ENCODE assay signal across 21 cellular contexts in the genomic region with DNA sequence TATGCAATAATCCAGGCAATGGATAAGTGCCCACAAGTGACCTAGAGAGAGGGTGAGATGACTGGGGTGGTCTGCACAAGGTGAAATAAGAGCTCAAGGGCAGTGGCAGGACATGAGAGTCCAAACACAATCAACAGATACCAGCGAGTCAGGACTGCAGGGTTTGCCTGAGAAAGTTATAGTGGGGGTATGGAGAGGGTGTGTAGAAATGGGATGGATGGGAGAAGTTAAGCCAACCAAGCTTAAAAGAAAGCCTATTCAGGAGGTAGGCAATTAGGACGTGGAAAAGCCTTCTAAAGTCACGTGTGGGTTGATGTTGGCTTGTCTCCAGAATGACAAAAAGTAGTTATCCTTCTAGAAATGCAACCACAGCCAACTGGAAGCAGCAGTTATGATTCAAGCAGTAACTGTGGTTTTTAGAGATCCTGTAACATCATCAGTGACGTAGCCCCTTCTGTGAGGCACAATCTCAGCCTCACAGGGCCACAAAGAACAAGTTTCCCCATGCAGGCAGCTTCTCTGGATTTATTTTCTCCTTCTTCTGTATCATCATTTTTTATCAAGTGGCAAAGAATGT. TPM values are rescaled to one million over a fixed set of nuclear protein-coding genes. Genes with fewer than 3 reads are reported as not detected.
A peak's percentile ranks its signal among the peaks of the same experiment; 100 is the strongest.
DNase-seq lines count a peak whose midpoint lies in the region; ATAC-seq, FAIRE-seq and TF ChIP-seq lines count a peak whose summit lies in the region.
"Had no signal": no experiment of that assay in that cellular context is flagged by ENCODE, and none has a peak within 500 bp of the region (broad histone marks: within the 10 kb centered on the region; RNA-seq: fewer than 3 reads in every experiment).

No MANE protein-coding gene starts in this region.

- H3K9me3 ChIP-seq in HepG2 (ENCODE audit: low read length), result no peaks in the 10 kb centered on the region; the same call in 1 of the 2 replicates
- H3K9me3 ChIP-seq in right lobe of liver, result no peaks in the 10 kb centered on the region
- H3K9me3 ChIP-seq in fibroblast of lung (ENCODE audit: control insufficient read depth, insufficient read depth, low read depth, low read length), result no peaks in the 10 kb centered on the region
- H3K9me3 ChIP-seq: mucosa of descending colon, neutrophil, vagina had no signal

- H3K9me3 Mint-ChIP-seq in stimulated activated effector memory CD8-positive, alpha-beta T cell treated with anti-CD3 and anti-CD28 coated beads, Interleukin-12 subunit alpha, Interleukin-12 subunit beta, amount 100 ng/mL, for 72 hours, result no peaks in the 10 kb centered on the region

- no peak for TF ChIP-seq EP300 in HepG2 (IDR thresholded peaks at IDR 0.05; ENCODE audit: low read depth in 2 of 2, low read length in 2 of 2)
- no peak for TF ChIP-seq EP300 in HepG2 (CRISPR knock-in tag; IDR thresholded peaks at IDR 0.05; ENCODE audit: borderline replicate concordance)

- H3K27me3 ChIP-seq in HepG2 (ENCODE audit: control insufficient read depth in 1 of 2, insufficient read depth in 2 of 2, low read length in 2 of 2), result peaks cover 0 to 5% of the 10 kb centered on the region in 2 experiments; a peak in 1 of 5 replicates
- H3K27me3 ChIP-seq in right lobe of liver, result no peaks in the 10 kb centered on the region
- no peaks in the 10 kb centered on the region for H3K27me3 ChIP-seq in fibroblast of lung (ENCODE audit: control insufficient read depth, insufficient read depth, low read length)
- H3K27me3 ChIP-seq: vagina had no signal

- no peaks in the 10 kb centered on the region for H3K79me2 ChIP-seq in HepG2 (ENCODE audit: insufficient read depth, low read length)
- H3K79me2 ChIP-seq in fibroblast of lung (ENCODE audit: control insufficient read depth, insufficient read depth, low read length), result no peaks in the 10 kb centered on the region

- H3K9ac ChIP-seq in HepG2 (ENCODE audit: insufficient read depth, low read depth, low read length), result no peak overlapping the region
- no peak overlapping the region for H3K9ac ChIP-seq in fibroblast of lung (ENCODE audit: insufficient read depth, low read length)

- H3K27ac ChIP-seq in HepG2 (ENCODE audit: extremely low read length, insufficient read depth, low read length), result no peak overlapping the region
- no peak overlapping the region for H3K27ac ChIP-seq in right lobe of liver
- H3K27ac ChIP-seq in VCaP, result peak overlapping the region; percentile 77; the same call in 1 of the 2 replicates
- H3K27ac ChIP-seq in fibroblast of lung (ENCODE audit: insufficient read depth, low read length), result no peak overlapping the region
- H3K27ac ChIP-seq: neutrophil, vagina had no signal

- 2% methylated on average over 4 of the region's 4 CpGs for WGBS in HepG2 (ENCODE audit: low lambda C conversion rate)
- WGBS in right lobe of liver (ENCODE audit: insufficient coverage, low coverage, low lambda C conversion rate, missing lambda C conversion rate), result 26% methylated on average over 4 of the region's 4 CpGs
- 35 to 37% methylated on average over 4 of the region's 4 CpGs for WGBS in lower leg skin, 2 donors

- ATAC-seq in HepG2 (no peak), right lobe of liver (no peak)
- ATAC-seq in stimulated activated effector memory CD8-positive, alpha-beta T cell treated with anti-CD3 and anti-CD28 coated beads, Interleukin-12 subunit alpha, Interleukin-12 subunit beta, amount 100 ng/mL, for 72 hours, result peak; percentile 59
- ATAC-seq: mucosa of descending colon, Right ventricle myocardium inferior had no signal

- CTCF ChIA-PET in HepG2 (lab: Yijun Ruan, JAX; ENCODE audit: low intra/inter-chr PET ratio, low total read pairs), result no interaction called here

- H3K36me3 ChIP-seq in HepG2 (replicated peaks in 1 of 2; ENCODE audit: control insufficient read depth in 1 of 2, insufficient read depth in 2 of 2, low read length in 2 of 2) (no peaks in the 10 kb centered on the region), right lobe of liver (no peaks in the 10 kb centered on the region), fibroblast of lung (ENCODE audit: control insufficient read depth, insufficient read depth, low read length) (no peaks in the 10 kb centered on the region)
- H3K36me3 ChIP-seq: neutrophil, vagina had no signal

- in situ Hi-C loops in HepG2 (cut with HindIII; ENCODE audit: extremely low pct_ligation_motif_present, low pct_unique_long_range_greater_than_20kb), result no loop called here

- H3K4me1 Mint-ChIP-seq in stimulated activated effector memory CD8-positive, alpha-beta T cell treated with anti-CD3 and anti-CD28 coated beads, Interleukin-12 subunit alpha, Interleukin-12 subunit beta, amount 100 ng/mL, for 72 hours, result no peaks in the 10 kb centered on the region

- intact Hi-C loops in HepG2 (cut with micrococcal nuclease; ENCODE audit: unreplicated experiment), result no loop called here
- intact Hi-C loops in right lobe of liver (cut with DNase I), result no loop called here
- intact Hi-C loops in lower leg skin (cut with DNase I; ENCODE audit: low total_unique reads), result no loop called here

- H3K4me2 ChIP-seq in HepG2 (ENCODE audit: low read depth, low read length) (no peak overlapping the region), fibroblast of lung (ENCODE audit: extremely low read depth, insufficient read depth, low read length) (no peak overlapping the region)

- no peak overlapping the region for H3K4me3 ChIP-seq in HepG2 (replicated peaks in 1 of 3; ENCODE audit: insufficient read depth in 1 of 3, low read depth in 2 of 3, low read length in 3 of 3)
- no peak overlapping the region for H3K4me3 ChIP-seq in right lobe of liver
- H3K4me3 ChIP-seq in fibroblast of lung (replicated peaks in 1 of 4; ENCODE audit: control extremely low read depth in 1 of 4, insufficient read depth in 1 of 4, low read depth in 3 of 4, low read length in 4 of 4), result no peak overlapping the region
- no peak overlapping the region for H3K4me3 ChIP-seq in lower leg skin (ENCODE audit: low read depth, poor library complexity, severe bottlenecking)
- H3K4me3 ChIP-seq: mucosa of descending colon, vagina had no signal

- TF ChIP-seq CTCF in HepG2 (CRISPR knock-in tag; IDR thresholded peaks at IDR 0.05) (no peak), right lobe of liver (IDR thresholded peaks at IDR 0.05) (no peak), VCaP (conservative IDR thresholded peaks at IDR 0.05) (no peak), fibroblast of lung (conservative IDR thresholded peaks at IDR 0.05 in 1 of 2, IDR thresholded peaks at IDR 0.05 in 1 of 2; ENCODE audit: low read depth in 1 of 2, low read length in 2 of 2) (no peak), lower leg skin (IDR thresholded peaks at IDR 0.05) (no peak)

- H2AFZ ChIP-seq in HepG2 (ENCODE audit: low read length) (no peak overlapping the region), fibroblast of lung (ENCODE audit: low read length) (no peak overlapping the region)

- no peak for TF ChIP-seq POLR2A in HepG2 (IDR thresholded peaks at IDR 0.05; ENCODE audit: insufficient read depth in 1 of 2, low read depth in 2 of 2, low read length in 2 of 2)
- TF ChIP-seq POLR2A in right lobe of liver (IDR thresholded peaks at IDR 0.05), result no peak
- TF ChIP-seq POLR2A in lower leg skin (IDR thresholded peaks at IDR 0.05), result no peak

- POLR2A ChIA-PET in HepG2 (lab: Yijun Ruan, JAX), result no interaction called here

- BruUV-seq in HepG2 (replicated peaks; lab: Mats Ljungman, UMichigan), result no TSS peak

- H4K20me1 ChIP-seq in HepG2 (ENCODE audit: insufficient read depth, low read length) (no peaks in the 10 kb centered on the region), fibroblast of lung (ENCODE audit: control insufficient read depth, extremely low read depth, insufficient read depth, low read length) (no peaks in the 10 kb centered on the region)

- no peak overlapping the region for H3K27ac Mint-ChIP-seq in stimulated activated effector memory CD8-positive, alpha-beta T cell treated with anti-CD3 and anti-CD28 coated beads, Interleukin-12 subunit alpha, Interleukin-12 subunit beta, amount 100 ng/mL, for 72 hours
- H3K27ac Mint-ChIP-seq: endodermal cell had no signal

- TF ChIP-seq RAD21 in HepG2 (CRISPR knock-in tag; IDR thresholded peaks at IDR 0.05), result no peak

- no peak for FAIRE-seq in HepG2 (lab: Jason Lieb, UNC)

- H3K4me3 Mint-ChIP-seq in stimulated activated effector memory CD8-positive, alpha-beta T cell treated with anti-CD3 and anti-CD28 coated beads, Interleukin-12 subunit alpha, Interleukin-12 subunit beta, amount 100 ng/mL, for 72 hours, result no peak overlapping the region
- H3K4me3 Mint-ChIP-seq: endodermal cell had no signal

- no peak for DNase-seq in HepG2 (ENCODE audit: low spot score)
- DNase-seq in right lobe of liver, result no peak
- DNase-seq in fibroblast of lung (ENCODE audit: low read depth in 2 of 2), result peak; percentile 75 to 80
- DNase-seq in stimulated activated effector memory CD8-positive, alpha-beta T cell treated with anti-CD3 and anti-CD28 coated beads, Interleukin-12 subunit alpha, Interleukin-12 subunit beta, amount 100 ng/mL, for 72 hours (ENCODE audit: low spot score in 2 of 2), result no peak
- no peak for DNase-seq in 8988T
- no peak for DNase-seq in lower leg skin (ENCODE audit: low spot score in 2 of 2)
- DNase-seq in mesenteric fat pad (ENCODE audit: low spot score), result no peak
- DNase-seq: activated CD4-positive, alpha-beta T cell treated with anti-CD3 and anti-CD28 coated beads, Interleukin-2, amount 50 U/mL, for 4 hours; activated T-cell treated with anti-CD3 and anti-CD28 coated beads, Interleukin-2, amount 50 U/mL, for 48 hours; amygdala; COR-L47; EL; endodermal cell; mucosa of descending colon; NCI-H1048; NCI-H2107; NCI-H526 had no signal

- no peaks in the 10 kb centered on the region for H3K4me1 ChIP-seq in HepG2 (ENCODE audit: insufficient read depth, low read length)
- H3K4me1 ChIP-seq in right lobe of liver, result no peaks in the 10 kb centered on the region
- H3K4me1 ChIP-seq in fibroblast of lung (ENCODE audit: control insufficient read depth, extremely low read depth, insufficient read depth, low read length), result no peaks in the 10 kb centered on the region

- H3K36me3 Mint-ChIP-seq in stimulated activated effector memory CD8-positive, alpha-beta T cell treated with anti-CD3 and anti-CD28 coated beads, Interleukin-12 subunit alpha, Interleukin-12 subunit beta, amount 100 ng/mL, for 72 hours, result no peaks in the 10 kb centered on the region

RNA-seq across cellular contexts. Expression of a gene that starts 56.1 kb away (rescaled TPM):
- total RNA-seq in HepG2 (2016; rRNA removed; fragmentation: Illumina TruSeq; extraction: Trizol), result 1.3 and 2.1 TPM in 2 replicates
- total RNA-seq in HepG2 (2016; cell fraction: cytosol; rRNA removed; fragmentation: Illumina TruSeq; extraction: Trizol; ENCODE audit: low read depth), result 1.6 and 1.7 TPM in 2 replicates
- total RNA-seq in HepG2 (2016; cell fraction: insoluble cytoplasmic fraction; rRNA removed; fragmentation: Illumina TruSeq; extraction: Trizol), result 1.1 and 2.1 TPM in 2 replicates
- total RNA-seq in HepG2 (2016; cell fraction: membrane; rRNA removed; fragmentation: Illumina TruSeq; extraction: Trizol), result 1.0 and 1.9 TPM in 2 replicates
- 2.5 and 4.4 TPM in 2 replicates for total RNA-seq in HepG2 (2016; cell fraction: nucleus; rRNA removed; fragmentation: Illumina TruSeq; extraction: Trizol)
- 0.68 and 0.90 TPM in 2 replicates for polyA plus RNA-seq in HepG2 (2011; rRNA removed)
- 0.47 TPM in 1 of 2 replicates, not detected in the other for polyA plus RNA-seq in HepG2 (2011; cell fraction: cytosol; rRNA removed)
- polyA plus RNA-seq in HepG2 (2011; cell fraction: nucleus; rRNA removed), result 0.92 and 0.97 TPM in 2 replicates
- 0.55 TPM in 2 replicates for polyA plus RNA-seq in HepG2 (2012)
- polyA plus RNA-seq in HepG2 (2016; cell fraction: cytosol; fragmentation: Illumina TruSeq; extraction: Trizol; ENCODE audit: low read depth), result 0.67 TPM in 1 of 2 replicates, not detected in the other
- 0.79 and 1.3 TPM in 2 replicates for polyA plus RNA-seq in HepG2 (2016; cell fraction: insoluble cytoplasmic fraction; fragmentation: Illumina TruSeq; extraction: Trizol; ENCODE audit: low read depth)
- polyA plus RNA-seq in HepG2 (2016; cell fraction: membrane; fragmentation: Illumina TruSeq; extraction: Trizol; ENCODE audit: low read depth), result 0.34 and 0.90 TPM in 2 replicates
- polyA plus RNA-seq in HepG2 (2016; cell fraction: nucleus; fragmentation: Illumina TruSeq; extraction: Trizol; ENCODE audit: insufficient read depth, low read depth), result 3.7 and 6.7 TPM in 2 replicates
- polyA minus RNA-seq in HepG2 (2011; rRNA and poly(A)+ RNA removed; ENCODE audit: low replicate concordance), result 0.22 and 12.1 TPM in 2 replicates
- 1.9 TPM in 1 of 2 replicates, not detected in the other for polyA minus RNA-seq in HepG2 (2011; cell fraction: cytosol; rRNA and poly(A)+ RNA removed)
- 3.2 and 4.8 TPM in 2 replicates for polyA minus RNA-seq in HepG2 (2011; cell fraction: nucleus; rRNA and poly(A)+ RNA removed)
- 10 to 100 TPM in 1 of 6 experiments, 1 to 10 TPM in 5; 2.0 to 11.9 (median 4.7) TPM for total RNA-seq in right lobe of liver
- 1.0 and 2.8 TPM in 2 replicates for total RNA-seq in fibroblast of lung
- polyA plus RNA-seq in fibroblast of lung, result 0.87 and 1.4 TPM in 2 replicates
- 0.95 and 1.5 TPM in 2 replicates for polyA plus RNA-seq in fibroblast of lung (2012)
- 12.0 and 13.0 TPM in 2 replicates for polyA minus RNA-seq in fibroblast of lung (ENCODE audit: low replicate concordance)
- 10 to 100 TPM in 3 of 4 donors, 1 to 10 TPM in 1; 9.9 to 33.4 (median 18.3) TPM for total RNA-seq in lower leg skin
- total RNA-seq in mesenteric fat pad, result 15.4 TPM

Comparison
In these comparisons a context has a peak if more than half of its experiments do, and no peak if none do; other contexts are left out.
1. DNase-seq: peak in fibroblast of lung (2 of 2); none in HepG2 (single experiment), right lobe of liver (0 of 3), stimulated activated effector memory CD8-positive, alpha-beta T cell treated with anti-CD3 and anti-CD28 coated beads, Interleukin-12 subunit alpha, Interleukin-12 subunit beta, amount 100 ng/mL, for 72 hours (0 of 2), 8988T (single experiment), lower leg skin (0 of 2) and mesenteric fat pad (single experiment).